In genomic region chr14:57632649-57633048, GRCh38 we compare ENCODE assay signal across 24 cellular contexts.
"Had no signal": no experiment of that assay in that cellular context is flagged by ENCODE, and none has a peak within 500 bp of the region (broad histone marks: within the 10 kb centered on the region; RNA-seq: fewer than 3 reads in every experiment).

No MANE protein-coding gene starts in this region.

- H3K4me3 ChIP-seq: gastrocnemius medialis, left lung, mucosa of descending colon, right lobe of liver, smooth muscle cell, suprapubic skin, transverse colon, upper lobe of right lung, vagina had no signal

- H3K27me3 ChIP-seq: gastrocnemius medialis, left lung, neutrophil, right lobe of liver, suprapubic skin, transverse colon, upper lobe of right lung, vagina had no signal

- H3K27ac ChIP-seq: gastrocnemius medialis, left lung, neutrophil, parathyroid adenoma, right lobe of liver, suprapubic skin, transverse colon, upper lobe of right lung, vagina had no signal

- DNase-seq: cortex of kidney; effector memory CD8-positive, alpha-beta T cell; foreskin fibroblast; gastrocnemius medialis; head of caudate nucleus; left cardiac atrium; left lung; mesenchymal stem cell; mucosa of descending colon; naive B cell; right lobe of liver; stimulated activated CD4-positive, alpha-beta T cell treated with anti-CD3 and anti-CD28 coated beads, Interleukin-12 subunit alpha, Interleukin-12 subunit beta, amount 100 ng/mL, for 4 hours; stimulated activated CD4-positive, alpha-beta T cell treated with anti-CD3 and anti-CD28 coated beads, Interleukin-1b, Interleukin-23, amount 100 ng/mL, for 48 hours; stimulated activated CD4-positive, alpha-beta T cell treated with anti-CD3 and anti-CD28 coated beads, Interleukin-4, amount 100 ng/mL, for 1 hour; stimulated activated CD8-positive, alpha-beta memory T cell treated with anti-CD3 and anti-CD28 coated beads, Interleukin-4, amount 100 ng/mL, for 48 hours; stimulated activated naive CD4-positive, alpha-beta T cell; stimulated activated naive CD8-positive, alpha-beta T cell treated with anti-CD3 and anti-CD28 coated beads, Interleukin-15, amount 100 ng/mL, for 72 hours; transverse colon; upper lobe of right lung had no signal

- H3K4me1 ChIP-seq: gastrocnemius medialis, left lung, parathyroid adenoma, right lobe of liver, suprapubic skin, transverse colon, upper lobe of right lung, vagina had no signal

- H3K9me3 ChIP-seq: gastrocnemius medialis, left lung, mucosa of descending colon, neutrophil, right lobe of liver, suprapubic skin, transverse colon, upper lobe of right lung, vagina had no signal

- H3K36me3 ChIP-seq: gastrocnemius medialis, left lung, neutrophil, right lobe of liver, suprapubic skin, transverse colon, upper lobe of right lung, vagina had no signal
